In the genomic region with DNA sequence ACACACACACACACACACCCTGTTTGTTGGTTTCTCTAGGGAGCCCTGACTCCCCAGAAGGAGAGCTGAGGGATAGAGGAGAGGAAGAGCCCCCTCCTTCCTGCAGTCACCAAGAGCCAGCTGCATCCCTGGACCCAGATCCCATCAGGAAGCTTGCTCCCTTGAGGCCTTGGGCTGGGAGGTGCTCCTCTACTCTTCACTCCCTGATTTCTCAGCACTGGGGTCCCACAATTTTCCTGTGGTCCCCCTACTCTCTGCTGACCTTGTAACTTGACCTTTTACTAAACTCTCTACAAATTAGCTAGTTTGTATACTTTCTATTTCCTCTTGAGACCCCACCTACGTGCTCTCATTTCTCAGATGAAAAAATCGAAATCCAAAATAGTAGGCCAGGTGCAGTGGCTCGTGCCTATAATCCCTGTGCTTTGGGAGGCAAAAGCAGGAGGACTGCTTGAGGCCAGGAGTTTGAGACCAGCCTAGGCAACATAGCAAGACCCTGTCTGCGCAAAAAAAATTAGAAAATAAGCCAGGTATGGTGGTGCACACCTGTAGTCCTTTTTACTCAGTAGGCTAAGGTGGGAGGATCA, we compare ENCODE assay signal across 19 cellular contexts. TPM values are rescaled to one million over a fixed set of nuclear protein-coding genes. Genes with fewer than 3 reads are reported as not detected.
DNase-seq lines count a peak whose midpoint lies in the region; ATAC-seq, FAIRE-seq and TF ChIP-seq lines count a peak whose summit lies in the region.
"Had no signal": no experiment of that assay in that cellular context is flagged by ENCODE, and none has a peak within 500 bp of the region (broad histone marks: within the 10 kb centered on the region; RNA-seq: fewer than 3 reads in every experiment).

No MANE protein-coding gene starts in this region.

- H3K4me1 Mint-ChIP-seq in activated CD8-positive, alpha-beta memory T cell treated with anti-CD3 and anti-CD28 coated beads, Interleukin-2, amount 10 ng/mL, durations not matched to agents 7 days and 5 days, result peaks cover 80% of the 10 kb centered on the region

- no peak overlapping the region for H3K14ac ChIP-seq in H1 (ENCODE audit: insufficient read length)

- no peak for FAIRE-seq in H1 (lab: Jason Lieb, UNC)
- FAIRE-seq: D721Med, G401.6, H54, HTR-8/SVneo had no signal

- no peak for ATAC-seq in activated CD8-positive, alpha-beta memory T cell treated with anti-CD3 and anti-CD28 coated beads, Interleukin-2, amount 10 ng/mL, durations not matched to agents 7 days and 5 days
- ATAC-seq: HCT116 had no signal

- H3K23me2 ChIP-seq in H1 (ENCODE audit: low read depth, low read length), result no peaks in the 10 kb centered on the region

- H3K4me3 ChIP-seq in Loucy (ENCODE audit: low read length, poor library complexity, severe bottlenecking), result no peak overlapping the region
- H3K4me3 ChIP-seq in H1 (ENCODE audit: extremely low read depth in 1 of 4, insufficient read depth in 2 of 4, low read depth in 3 of 4, low read length in 4 of 4), result no peak overlapping the region

- H2BK20ac ChIP-seq in H1 (ENCODE audit: low read length), result no peak overlapping the region

- H2AFZ ChIP-seq in Loucy (ENCODE audit: low read length) (no peak overlapping the region), H1 (ENCODE audit: low read length) (no peak overlapping the region)

- no peaks in the 10 kb centered on the region; the same call in 1 of the 2 replicates for H3K79me1 ChIP-seq in H1 (ENCODE audit: low read depth, low read length)

- H2BK12ac ChIP-seq in H1 (ENCODE audit: low read depth, low read length), result peak overlapping the region; percentile 55; the same call in 1 of the 2 replicates

- H3K18ac ChIP-seq in H1 (ENCODE audit: extremely low read depth, low read length), result no peak overlapping the region

- H3K36me3 ChIP-seq in Loucy (ENCODE audit: insufficient read depth, low read length) (no peaks in the 10 kb centered on the region), H1 (ENCODE audit: control insufficient read depth in 2 of 4, insufficient read depth in 4 of 4, low read length in 3 of 4) (no peaks in the 10 kb centered on the region)

- TF ChIP-seq CTCF in Loucy (conservative IDR thresholded peaks at IDR 0.05; ENCODE audit: low read length), result no peak
- TF ChIP-seq CTCF in H1 (IDR thresholded peaks at IDR 0.05; ENCODE audit: control extremely low read depth in 1 of 3, insufficient read depth in 1 of 3, low read depth in 1 of 3, low read length in 3 of 3), result no peak

- no peak for TF ChIP-seq RAD21 in H1 (IDR thresholded peaks at IDR 0.05 in 1 of 2, conservative IDR thresholded peaks at IDR 0.05 in 1 of 2; ENCODE audit: low read depth in 2 of 2, low read length in 2 of 2)

- H4K20me1 ChIP-seq in Loucy (ENCODE audit: insufficient read depth, low read length, poor library complexity, severe bottlenecking) (no peaks in the 10 kb centered on the region), H1 (replicated peaks in 1 of 2; ENCODE audit: control insufficient read depth in 1 of 2, insufficient read depth in 2 of 2, low read length in 2 of 2) (no peaks in the 10 kb centered on the region)

- H3K79me2 ChIP-seq in Loucy (ENCODE audit: insufficient read depth, low read length) (no peaks in the 10 kb centered on the region), H1 (ENCODE audit: control insufficient read depth in 1 of 2, insufficient read depth in 2 of 2, low read length in 2 of 2) (no peaks in the 10 kb centered on the region)

- H3K4me2 ChIP-seq in Loucy (ENCODE audit: low read depth, low read length, poor library complexity, severe bottlenecking) (no peak overlapping the region), H1 (ENCODE audit: insufficient read depth in 1 of 2, low read depth in 2 of 2, low read length in 2 of 2) (peak overlapping the region; percentile 24 to 41; a peak in 2 of 4 replicates)

- peaks cover 9% of the 10 kb centered on the region; the same call in 1 of the 2 replicates for H3F3A ChIP-seq in Loucy (ENCODE audit: low read depth)

- H3K4me3 Mint-ChIP-seq in activated CD8-positive, alpha-beta memory T cell treated with anti-CD3 and anti-CD28 coated beads, Interleukin-2, amount 10 ng/mL, durations not matched to agents 7 days and 5 days, result no peak overlapping the region
- H3K4me3 Mint-ChIP-seq: CD4-positive, alpha-beta T cell had no signal

- peaks cover 6% of the 10 kb centered on the region for H3K36me3 Mint-ChIP-seq in activated CD8-positive, alpha-beta memory T cell treated with anti-CD3 and anti-CD28 coated beads, Interleukin-2, amount 10 ng/mL, durations not matched to agents 7 days and 5 days

- H3K4ac ChIP-seq in H1 (replicated peaks; ENCODE audit: insufficient read length, low read depth, low read length), result no peak overlapping the region

- no peak overlapping the region for H2BK15ac ChIP-seq in H1 (ENCODE audit: low read length)

- H3K23ac ChIP-seq in H1 (ENCODE audit: insufficient read length), result no peak overlapping the region

- no peak for TF ChIP-seq POLR2A in H1 (IDR thresholded peaks at IDR 0.05; ENCODE audit: control extremely low read depth in 1 of 2, low read depth in 2 of 2, low read length in 2 of 2)

- no peak overlapping the region for H2AK5ac ChIP-seq in H1 (ENCODE audit: low read depth, low read length)

- H4K8ac ChIP-seq in H1 (ENCODE audit: extremely low read depth, insufficient read depth, low read length), result no peak overlapping the region

- H3K27ac Mint-ChIP-seq in activated CD8-positive, alpha-beta memory T cell treated with anti-CD3 and anti-CD28 coated beads, Interleukin-2, amount 10 ng/mL, durations not matched to agents 7 days and 5 days, result peak overlapping the region; percentile 33
- H3K27ac Mint-ChIP-seq: CD4-positive, alpha-beta T cell had no signal

- WGBS in H1 (ENCODE audit: extremely low coverage in 1 of 2, insufficient coverage in 1 of 2, insufficient read length in 1 of 2, insufficient replicate concordance in 2 of 2, low coverage in 1 of 2, low lambda C conversion rate in 2 of 2, missing lambda C conversion rate in 1 of 2), 2 experiments, result 91% methylated on average over 4 of the region's 4 CpGs; no CpG with 5 or more reads in 1 of the 2 experiments

- TF ChIP-seq EP300 in H1 (IDR thresholded peaks at IDR 0.05; ENCODE audit: borderline replicate concordance in 1 of 2, low read depth in 2 of 2, low read length in 2 of 2), result no peak

- H4K5ac ChIP-seq in H1 (ENCODE audit: insufficient read length, low read depth, low read length), result no peak overlapping the region

- no peaks in the 10 kb centered on the region for H3K27me3 Mint-ChIP-seq in activated CD8-positive, alpha-beta memory T cell treated with anti-CD3 and anti-CD28 coated beads, Interleukin-2, amount 10 ng/mL, durations not matched to agents 7 days and 5 days
- H3K27me3 Mint-ChIP-seq: CD4-positive, alpha-beta T cell had no signal

- no peak overlapping the region for H2BK120ac ChIP-seq in H1 (replicated peaks; ENCODE audit: low read depth, low read length)

- peaks cover 76% of the 10 kb centered on the region for H3K4me1 ChIP-seq in Loucy (ENCODE audit: insufficient read depth, low read length, poor library complexity, severe bottlenecking)
- peaks cover 13 to 32% (median 22%) of the 10 kb centered on the region in 4 experiments for H3K4me1 ChIP-seq in H1 (replicated peaks in 1 of 4; ENCODE audit: control insufficient read depth in 3 of 4, insufficient read depth in 4 of 4, low read length in 3 of 4)

- H3K27me3 ChIP-seq in Loucy (ENCODE audit: insufficient read depth, low read length, poor library complexity, severe bottlenecking), result no peaks in the 10 kb centered on the region
- no peaks in the 10 kb centered on the region for H3K27me3 ChIP-seq in H1 (replicated peaks in 1 of 4; ENCODE audit: control insufficient read depth in 3 of 4, extremely low read depth in 1 of 4, insufficient read depth in 3 of 4, low read length in 3 of 4)

- H3K56ac ChIP-seq in H1 (replicated peaks; ENCODE audit: insufficient read length, low read depth, low read length), result no peak overlapping the region

- POLR2A ChIA-PET in H1 (lab: Charles Lee; ENCODE audit: partially characterized antibody), result interaction anchor here (0.6 to 1.2 kb wide), 6 partner anchors 10 to 40 kb away, joined by 3 to 7 read pairs (median 3); no protein-coding TSS in a partner anchor

- no peaks in the 10 kb centered on the region for H3K9me2 ChIP-seq in Loucy (replicated peaks; ENCODE audit: low read depth, low read length)

- H3K9ac ChIP-seq in Loucy (ENCODE audit: low read depth, low read length, poor library complexity, severe bottlenecking) (peak overlapping the region; percentile 12), H1 (replicated peaks in 1 of 4; ENCODE audit: extremely low read depth in 1 of 4, low read depth in 3 of 4, low read length in 3 of 4) (no peak overlapping the region)

- H3K9me3 ChIP-seq in Loucy (ENCODE audit: insufficient read depth, low read depth, low read length), result no peaks in the 10 kb centered on the region
- H3K9me3 ChIP-seq in H1 (ENCODE audit: insufficient read depth in 2 of 2, low read depth in 1 of 2, low read length in 1 of 2), result no peaks in the 10 kb centered on the region

- H4K91ac ChIP-seq in H1 (replicated peaks; ENCODE audit: insufficient read length, low read length), result peak overlapping the region; percentile 36

- H2BK5ac ChIP-seq in H1 (ENCODE audit: low read depth, low read length), result peak overlapping the region; percentile 48; the same call in 1 of the 2 replicates

- CTCF ChIA-PET in activated CD8-positive, alpha-beta memory T cell treated with anti-CD3 and anti-CD28 coated beads, Interleukin-2, amount 10 ng/mL, durations not matched to agents 7 days and 5 days (lab: Charles Lee), result interaction anchor here (0.6 to 1.8 kb wide), 3 partner anchors 8 to 10 kb away, joined by 3 to 7 read pairs (median 3); no protein-coding TSS in a partner anchor
- CTCF ChIA-PET in H1 (lab: Charles Lee; ENCODE audit: partially characterized antibody), result interaction anchor here (0.8 to 3.7 kb wide), 6 partner anchors 9 to 94 kb away, joined by 3 to 14 read pairs (median 4); no protein-coding TSS in a partner anchor

- H3K9me3 Mint-ChIP-seq in activated CD8-positive, alpha-beta memory T cell treated with anti-CD3 and anti-CD28 coated beads, Interleukin-2, amount 10 ng/mL, durations not matched to agents 7 days and 5 days (ENCODE audit: low read depth), result no peaks in the 10 kb centered on the region
- H3K9me3 Mint-ChIP-seq: CD4-positive, alpha-beta T cell had no signal

- DNase-seq in activated CD8-positive, alpha-beta memory T cell treated with anti-CD3 and anti-CD28 coated beads, Interleukin-2, amount 10 ng/mL, durations not matched to agents 7 days and 5 days, result no peak
- no peak for DNase-seq in activated CD8-positive, alpha-beta memory T cell treated with anti-CD3 and anti-CD28 coated beads for 24 hours
- DNase-seq in H1 (ENCODE audit: low read depth in 1 of 2, low spot score in 2 of 2) (no peak), NCI-H82 treated with DMSO at 0.1 percent for 48 hours (lab: John Stamatoyannopoulos, UW; ENCODE audit: unreplicated experiment) (no peak), NCI-H510A treated with DMSO at 0.1 percent for 48 hours (lab: John Stamatoyannopoulos, UW) (no peak)
- DNase-seq in activated CD4-positive, CD25-positive, alpha-beta regulatory T cell treated with anti-CD3 and anti-CD28 coated beads, Interleukin-2, amount 50 U/mL, for 72 hours, result no peak
- DNase-seq: 8988T; AML-193; C1 segment of cervical spinal cord; CD4-positive, alpha-beta T cell; DMS153; DMS79 treated with DMSO at 0.1 percent for 48 hours; EL had no signal

- no peak overlapping the region for H3K27ac ChIP-seq in H1 (ENCODE audit: low read depth, low read length)

RNA-seq across cellular contexts. Expression of gene OCSTAMP, which starts 5.0 kb away (rescaled TPM):
- not detected for total RNA-seq in activated CD8-positive, alpha-beta memory T cell treated with anti-CD3 and anti-CD28 coated beads, Interleukin-2, amount 10 ng/mL, durations not matched to agents 7 days and 5 days
- 0.13 and 0.25 TPM in 2 replicates for total RNA-seq in H1 (2021; fragmentation: NEBNext Ultra II Directional; extraction: Animal tissue kit (Norgen Biotek cat#: 25700))
- 0.09 and 0.14 TPM in 2 replicates for polyA plus RNA-seq in H1 (2011; rRNA removed)
- polyA plus RNA-seq in H1 (2011; cell fraction: cytosol; rRNA removed), result 0.12 TPM
- polyA plus RNA-seq in H1 (2011; cell fraction: nucleus; rRNA removed), result not detected
- 0.08 to 0.10 TPM (median 0.08 TPM) in 3 of 4 replicates, not detected in the other for polyA plus RNA-seq in H1 (2012, experiment 1 of 2)
- 0.10 TPM for polyA plus RNA-seq in H1 (2012, experiment 2 of 2)
- polyA plus RNA-seq in H1 (2013, experiment 1 of 2), result 0.18 TPM
- polyA plus RNA-seq in H1 (2013, experiment 2 of 2), result 0.18 TPM
- polyA minus RNA-seq in H1 (2011; rRNA and poly(A)+ RNA removed), result not detected in 2 replicates
- polyA minus RNA-seq in H1 (2011; cell fraction: cytosol; rRNA and poly(A)+ RNA removed), result not detected
- 0.60 TPM for polyA minus RNA-seq in H1 (2011; cell fraction: nucleus; rRNA and poly(A)+ RNA removed)
- total RNA-seq: CD4-positive, alpha-beta T cell had no signal

RNA-seq across cellular contexts. Expression of gene ZNF334, which starts 42.1 kb away (rescaled TPM):
- total RNA-seq in activated CD8-positive, alpha-beta memory T cell treated with anti-CD3 and anti-CD28 coated beads, Interleukin-2, amount 10 ng/mL, durations not matched to agents 7 days and 5 days, result 1 to 10 TPM; 1.7 to 1.8 TPM
- total RNA-seq in H1 (2021; fragmentation: NEBNext Ultra II Directional; extraction: Animal tissue kit (Norgen Biotek cat#: 25700)), result 15.9 and 17.8 TPM in 2 replicates
- polyA plus RNA-seq in H1 (2011; rRNA removed), result 6.2 and 8.8 TPM in 2 replicates
- 14.9 TPM for polyA plus RNA-seq in H1 (2011; cell fraction: cytosol; rRNA removed)
- 13.5 TPM for polyA plus RNA-seq in H1 (2011; cell fraction: nucleus; rRNA removed)
- polyA plus RNA-seq in H1 (2012, experiment 1 of 2), result 9.4 to 16.9 TPM (median 10.3 TPM) in 4 replicates
- polyA plus RNA-seq in H1 (2012, experiment 2 of 2), result 0.54 TPM
- 11.5 TPM for polyA plus RNA-seq in H1 (2013, experiment 1 of 2)
- 10.4 TPM for polyA plus RNA-seq in H1 (2013, experiment 2 of 2)
- 16.8 and 19.3 TPM in 2 replicates for polyA minus RNA-seq in H1 (2011; rRNA and poly(A)+ RNA removed)
- polyA minus RNA-seq in H1 (2011; cell fraction: cytosol; rRNA and poly(A)+ RNA removed), result 10.0 TPM
- polyA minus RNA-seq in H1 (2011; cell fraction: nucleus; rRNA and poly(A)+ RNA removed), result 35.9 TPM
